ENCODE assay signal across 16 cellular contexts in the genomic region with DNA sequence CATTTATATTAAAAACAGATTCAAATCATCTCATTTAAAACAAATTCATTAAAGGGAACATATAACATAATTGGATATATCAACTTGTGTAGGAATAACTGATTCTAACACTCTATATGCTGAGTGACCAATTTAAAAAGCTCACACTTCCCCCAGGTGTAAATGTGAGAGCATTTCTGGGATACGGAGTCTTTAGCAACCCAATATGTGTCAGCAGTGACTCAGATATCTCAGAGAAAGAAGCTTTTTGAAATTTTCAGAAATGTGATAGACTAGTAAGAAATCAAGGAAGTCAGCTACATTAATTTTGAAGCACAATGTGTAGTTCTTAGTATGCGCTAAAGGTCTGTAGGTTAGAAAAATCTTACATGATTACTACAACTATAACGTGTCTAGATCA.
DNase-seq lines count a peak whose midpoint lies in the region; ATAC-seq, FAIRE-seq and TF ChIP-seq lines count a peak whose summit lies in the region.
"Had no signal": no experiment of that assay in that cellular context is flagged by ENCODE, and none has a peak within 500 bp of the region (broad histone marks: within the 10 kb centered on the region; RNA-seq: fewer than 3 reads in every experiment).

No MANE protein-coding gene starts in this region.

- H2AFZ ChIP-seq in GM23248 = no peak overlapping the region
- H2AFZ ChIP-seq in GM23338 = no peak overlapping the region

- no peak overlapping the region for H2BK15ac ChIP-seq in mesendoderm (replicated peaks; ENCODE audit: low read depth)

- H3K23ac ChIP-seq in mesendoderm (ENCODE audit: low read length) = no peak overlapping the region

- DNase-seq in GM23248 (peak; percentile 54), RKO (ENCODE audit: low spot score) (peak; percentile 1), mesendoderm (peak; percentile 42), GM23338 (ENCODE audit: low spot score) (no peak), GM19238 (ENCODE audit: insufficient read length, low spot score) (no peak)
- DNase-seq: COR-L47, H7, NCI-H1436, NCI-H2029, NCI-H510A, Peyer's patch, SIG-M5 had no signal

- H3F3A ChIP-seq in GM23248 (ENCODE audit: insufficient read depth) = no peaks in the 10 kb centered on the region
- H3F3A ChIP-seq in GM23338 (replicated peaks; ENCODE audit: low read depth) = no peaks in the 10 kb centered on the region

- no peaks in the 10 kb centered on the region for H3K36me3 ChIP-seq in GM23248 (ENCODE audit: low read depth)
- no peaks in the 10 kb centered on the region for H3K36me3 ChIP-seq in mesendoderm (ENCODE audit: control insufficient read depth, insufficient read depth, low read length)
- no peaks in the 10 kb centered on the region for H3K36me3 ChIP-seq in GM23338 (ENCODE audit: insufficient read depth)
- H3K36me3 ChIP-seq: Peyer's patch had no signal

- no peaks in the 10 kb centered on the region for H3K36me3 Mint-ChIP-seq in activated T-helper 17 cell treated with anti-CD3 and anti-CD28 coated beads, Interleukin-2, amount 50 U/mL, for 72 hours (ENCODE audit: low read depth)
- peaks cover 5% of the 10 kb centered on the region; the same call in 2 of the 3 replicates for H3K36me3 Mint-ChIP-seq in GM23338 (ENCODE audit: low read depth)

- H3K4ac ChIP-seq in mesendoderm (ENCODE audit: low read depth, low read length) = no peak overlapping the region

- H4K20me1 ChIP-seq in GM23248 (ENCODE audit: insufficient read depth) (no peaks in the 10 kb centered on the region), GM23338 (replicated peaks; ENCODE audit: insufficient read depth) (no peaks in the 10 kb centered on the region)

- no peak overlapping the region for H3K18ac ChIP-seq in mesendoderm (ENCODE audit: low read length)

- H3K4me1 Mint-ChIP-seq in activated T-helper 17 cell treated with anti-CD3 and anti-CD28 coated beads, Interleukin-2, amount 50 U/mL, for 72 hours = no peaks in the 10 kb centered on the region
- no peaks in the 10 kb centered on the region for H3K4me1 Mint-ChIP-seq in GM23338

- WGBS in GM23248 (ENCODE audit: low coverage in 1 of 2, low lambda C conversion rate in 2 of 2, missing lambda C conversion rate in 2 of 2), 2 experiments = 68 to 74% methylated on average over 3 of the region's 3 CpGs
- no CpG with 5 or more reads among the region's 3 CpGs for WGBS in mesendoderm (ENCODE audit: extremely low coverage, insufficient coverage, low lambda C conversion rate)

- H3K9me3 Mint-ChIP-seq in activated T-helper 17 cell treated with anti-CD3 and anti-CD28 coated beads, Interleukin-2, amount 50 U/mL, for 72 hours = no peaks in the 10 kb centered on the region
- H3K9me3 Mint-ChIP-seq in GM23338 = no peaks in the 10 kb centered on the region

- no peaks in the 10 kb centered on the region for H3K79me1 ChIP-seq in mesendoderm (ENCODE audit: low read length)

- H3K79me2 ChIP-seq in GM23248 (ENCODE audit: insufficient read depth) (no peaks in the 10 kb centered on the region), mesendoderm (ENCODE audit: control insufficient read depth, insufficient read depth, low read length) (no peaks in the 10 kb centered on the region), GM23338 (replicated peaks; ENCODE audit: insufficient read depth) (no peaks in the 10 kb centered on the region)

- H3K4me2 ChIP-seq in GM23248 (ENCODE audit: unreplicated experiment) (no peak overlapping the region), mesendoderm (ENCODE audit: low read length) (no peak overlapping the region), GM23338 (no peak overlapping the region)

- no peak overlapping the region for H2AK5ac ChIP-seq in mesendoderm (ENCODE audit: low read length)

- no peak overlapping the region for H4K8ac ChIP-seq in mesendoderm (ENCODE audit: low read depth, low read length)

- ATAC-seq in activated T-helper 17 cell treated with anti-CD3 and anti-CD28 coated beads, Interleukin-2, amount 50 U/mL, for 72 hours (replicated peaks) = no peak
- no peak for ATAC-seq in GM23338
- no peak for ATAC-seq in HG02759 (IDR thresholded peaks at IDR 0.05; ENCODE audit: unreplicated experiment)

- H3K4me1 ChIP-seq in GM23248 (ENCODE audit: insufficient read depth) (no peaks in the 10 kb centered on the region), mesendoderm (ENCODE audit: control insufficient read depth, low read depth, low read length) (no peaks in the 10 kb centered on the region), GM23338 (ENCODE audit: insufficient read depth) (no peaks in the 10 kb centered on the region)
- H3K4me1 ChIP-seq: Peyer's patch had no signal

- no peak overlapping the region for H3K27ac Mint-ChIP-seq in activated T-helper 17 cell treated with anti-CD3 and anti-CD28 coated beads, Interleukin-2, amount 50 U/mL, for 72 hours
- H3K27ac Mint-ChIP-seq in GM23338 = no peak overlapping the region

- peak; percentile 89 for FAIRE-seq in endometrium (lab: Jason Lieb, UNC)
- FAIRE-seq: GM19239 had no signal

- no peak overlapping the region for H3K4me3 ChIP-seq in GM23248
- H3K4me3 ChIP-seq in mesendoderm (ENCODE audit: low read length) = no peak overlapping the region
- H3K4me3 ChIP-seq in GM23338 = no peak overlapping the region
- H3K4me3 ChIP-seq: Peyer's patch had no signal

- no peak overlapping the region for H4K5ac ChIP-seq in mesendoderm (ENCODE audit: low read length)

- in situ Hi-C loops in GM23248 (cut with MboI) = loop anchor here (5.0 kb wide), 1 partner anchor 173 kb away; no protein-coding TSS in a partner anchor

- H3K27me3 ChIP-seq in GM23248 (replicated peaks; ENCODE audit: insufficient read depth) (no peaks in the 10 kb centered on the region), mesendoderm (ENCODE audit: insufficient read depth, low read length, poor library complexity) (peaks cover 2% of the 10 kb centered on the region), GM23338 (ENCODE audit: insufficient read depth) (no peaks in the 10 kb centered on the region)
- H3K27me3 ChIP-seq: Peyer's patch had no signal

- no peak overlapping the region for H3K9ac ChIP-seq in GM23248
- no peak overlapping the region for H3K9ac ChIP-seq in mesendoderm (ENCODE audit: low read length)

- no peak overlapping the region for H2BK120ac ChIP-seq in mesendoderm (ENCODE audit: low read depth, low read length)

- no peak for TF ChIP-seq CTCF in GM23338 (conservative IDR thresholded peaks at IDR 0.05; ENCODE audit: low read depth in 2 of 2)

- no peaks in the 10 kb centered on the region for H3K9me3 ChIP-seq in GM23248 (ENCODE audit: low read depth)
- H3K9me3 ChIP-seq: Peyer's patch had no signal

- no peak overlapping the region for H3K27ac ChIP-seq in GM23248
- no peak overlapping the region for H3K27ac ChIP-seq in mesendoderm (ENCODE audit: low read depth, low read length)
- H3K27ac ChIP-seq in GM23338 (ENCODE audit: low read depth) = no peak overlapping the region
- H3K27ac ChIP-seq: Peyer's patch had no signal

- H3K4me3 Mint-ChIP-seq in activated T-helper 17 cell treated with anti-CD3 and anti-CD28 coated beads, Interleukin-2, amount 50 U/mL, for 72 hours = no peak overlapping the region
- no peak overlapping the region for H3K4me3 Mint-ChIP-seq in GM23338

- no peak overlapping the region for H3K56ac ChIP-seq in mesendoderm (ENCODE audit: low read length)

- H2BK5ac ChIP-seq in mesendoderm (ENCODE audit: low read length) = no peak overlapping the region

- peaks cover 28% of the 10 kb centered on the region for H3K27me3 Mint-ChIP-seq in activated T-helper 17 cell treated with anti-CD3 and anti-CD28 coated beads, Interleukin-2, amount 50 U/mL, for 72 hours
- no peaks in the 10 kb centered on the region for H3K27me3 Mint-ChIP-seq in GM23338 (ENCODE audit: insufficient read depth, low read depth, poor library complexity)

- no peaks in the 10 kb centered on the region for H3K9me2 ChIP-seq in GM23248 (ENCODE audit: insufficient read depth)
- no peaks in the 10 kb centered on the region; the same call in 1 of the 2 replicates for H3K9me2 ChIP-seq in GM23338 (ENCODE audit: insufficient read depth)

TF ChIP-seq in GM23338, 12 proteins besides CTCF, POLR2A, EP300 and RAD21 (continues in another document):
- TF ChIP-seq CREB1 (CRISPR knock-in tag; IDR thresholded peaks at IDR 0.05; ENCODE audit: low read depth) (no peak), EZH2phosphoT487 (IDR thresholded peaks at IDR 0.05; ENCODE audit: unreplicated experiment) (no peak), ZNF331 (CRISPR knock-in tag; IDR thresholded peaks at IDR 0.05; ENCODE audit: low read depth) (no peak), EZH2 (IDR thresholded peaks at IDR 0.05; ENCODE audit: low read depth, unreplicated experiment) (no peak)
- TF ChIP-seq, protein P1, sequence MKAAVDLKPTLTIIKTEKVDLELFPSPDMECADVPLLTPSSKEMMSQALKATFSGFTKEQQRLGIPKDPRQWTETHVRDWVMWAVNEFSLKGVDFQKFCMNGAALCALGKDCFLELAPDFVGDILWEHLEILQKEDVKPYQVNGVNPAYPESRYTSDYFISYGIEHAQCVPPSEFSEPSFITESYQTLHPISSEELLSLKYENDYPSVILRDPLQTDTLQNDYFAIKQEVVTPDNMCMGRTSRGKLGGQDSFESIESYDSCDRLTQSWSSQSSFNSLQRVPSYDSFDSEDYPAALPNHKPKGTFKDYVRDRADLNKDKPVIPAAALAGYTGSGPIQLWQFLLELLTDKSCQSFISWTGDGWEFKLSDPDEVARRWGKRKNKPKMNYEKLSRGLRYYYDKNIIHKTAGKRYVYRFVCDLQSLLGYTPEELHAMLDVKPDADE (IDR thresholded peaks at IDR 0.05) = no peak
- TF ChIP-seq, protein P2, sequence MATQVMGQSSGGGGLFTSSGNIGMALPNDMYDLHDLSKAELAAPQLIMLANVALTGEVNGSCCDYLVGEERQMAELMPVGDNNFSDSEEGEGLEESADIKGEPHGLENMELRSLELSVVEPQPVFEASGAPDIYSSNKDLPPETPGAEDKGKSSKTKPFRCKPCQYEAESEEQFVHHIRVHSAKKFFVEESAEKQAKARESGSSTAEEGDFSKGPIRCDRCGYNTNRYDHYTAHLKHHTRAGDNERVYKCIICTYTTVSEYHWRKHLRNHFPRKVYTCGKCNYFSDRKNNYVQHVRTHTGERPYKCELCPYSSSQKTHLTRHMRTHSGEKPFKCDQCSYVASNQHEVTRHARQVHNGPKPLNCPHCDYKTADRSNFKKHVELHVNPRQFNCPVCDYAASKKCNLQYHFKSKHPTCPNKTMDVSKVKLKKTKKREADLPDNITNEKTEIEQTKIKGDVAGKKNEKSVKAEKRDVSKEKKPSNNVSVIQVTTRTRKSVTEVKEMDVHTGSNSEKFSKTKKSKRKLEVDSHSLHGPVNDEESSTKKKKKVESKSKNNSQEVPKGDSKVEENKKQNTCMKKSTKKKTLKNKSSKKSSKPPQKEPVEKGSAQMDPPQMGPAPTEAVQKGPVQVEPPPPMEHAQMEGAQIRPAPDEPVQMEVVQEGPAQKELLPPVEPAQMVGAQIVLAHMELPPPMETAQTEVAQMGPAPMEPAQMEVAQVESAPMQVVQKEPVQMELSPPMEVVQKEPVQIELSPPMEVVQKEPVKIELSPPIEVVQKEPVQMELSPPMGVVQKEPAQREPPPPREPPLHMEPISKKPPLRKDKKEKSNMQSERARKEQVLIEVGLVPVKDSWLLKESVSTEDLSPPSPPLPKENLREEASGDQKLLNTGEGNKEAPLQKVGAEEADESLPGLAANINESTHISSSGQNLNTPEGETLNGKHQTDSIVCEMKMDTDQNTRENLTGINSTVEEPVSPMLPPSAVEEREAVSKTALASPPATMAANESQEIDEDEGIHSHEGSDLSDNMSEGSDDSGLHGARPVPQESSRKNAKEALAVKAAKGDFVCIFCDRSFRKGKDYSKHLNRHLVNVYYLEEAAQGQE (IDR thresholded peaks at IDR 0.05; ENCODE audit: unreplicated experiment) = no peak

Comparison
In these comparisons a context has a peak if more than half of its experiments do, and no peak if none do; other contexts are left out.
1. DNase-seq: peak in GM23248 (single experiment), RKO (single experiment) and mesendoderm (single experiment); none in GM23338 (single experiment) and GM19238 (single experiment).